ENCODE assay signal across 15 cellular contexts in the genomic region with DNA sequence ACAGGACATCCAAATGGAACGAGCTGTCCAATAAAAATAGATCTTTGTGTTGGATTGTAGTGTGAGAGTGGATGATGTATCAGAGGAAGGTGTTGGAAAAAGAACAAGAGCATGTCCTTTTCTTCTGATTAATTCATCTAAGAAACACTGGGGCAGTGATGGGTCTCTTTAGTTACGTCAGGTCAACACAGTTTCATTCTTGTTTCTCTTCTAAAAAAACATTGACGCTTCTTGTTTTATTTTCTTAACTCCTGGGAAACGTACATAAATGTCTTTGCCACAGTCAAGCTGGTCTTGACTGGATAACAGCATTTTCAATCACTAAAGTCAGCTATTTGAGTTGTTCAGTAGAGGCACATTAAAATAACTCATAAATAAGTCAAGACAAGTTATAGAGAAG.
DNase-seq lines count a peak whose midpoint lies in the region; ATAC-seq and TF ChIP-seq lines count a peak whose summit lies in the region.
"Had no signal": no experiment of that assay in that cellular context is flagged by ENCODE, and none has a peak within 500 bp of the region (broad histone marks: within the 10 kb centered on the region; RNA-seq: fewer than 3 reads in every experiment).

No MANE protein-coding gene starts in this region.

- H3K4me2 ChIP-seq in PC-3 (ENCODE audit: low read length) (peak overlapping the region; percentile 73; the same call in 1 of the 2 replicates), mesenchymal stem cell (ENCODE audit: low read length, poor library complexity, severe bottlenecking) (no peak overlapping the region)

- H3K27ac ChIP-seq in PC-3 (ENCODE audit: low read length) (0 out of 2 replicates have a peak overlapping the region, but pooled peaks have one; percentile 27), stomach smooth muscle (ENCODE audit: low read length) (peak overlapping the region; percentile 25), mesenchymal stem cell (ENCODE audit: low read length, poor library complexity, severe bottlenecking) (no peak overlapping the region)

- H2BK12ac ChIP-seq in mesenchymal stem cell (ENCODE audit: low read length in 2 of 2): no peak overlapping the region

- no peak overlapping the region for H2BK120ac ChIP-seq in mesenchymal stem cell (ENCODE audit: low read depth, low read length)

- no peaks in the 10 kb centered on the region for H3K9me3 Mint-ChIP-seq in chondrocyte (ENCODE audit: low read depth)

- H3K18ac ChIP-seq in mesenchymal stem cell (ENCODE audit: low read depth in 1 of 2, low read length in 2 of 2): no peak overlapping the region

- H3K27me3 ChIP-seq in PC-3 (ENCODE audit: low read length): no peaks in the 10 kb centered on the region
- no peaks in the 10 kb centered on the region for H3K27me3 ChIP-seq in stomach smooth muscle (ENCODE audit: control insufficient read depth in 1 of 2, insufficient read depth in 2 of 2, low read length in 2 of 2)
- H3K27me3 ChIP-seq in mesenchymal stem cell (ENCODE audit: control insufficient read depth in 1 of 2, insufficient read depth in 1 of 2, low read length in 2 of 2): no peaks in the 10 kb centered on the region
- H3K27me3 ChIP-seq: BE2C had no signal

- no peaks in the 10 kb centered on the region for H3K36me3 Mint-ChIP-seq in chondrocyte (ENCODE audit: low read depth)

- no peak overlapping the region for H4K8ac ChIP-seq in mesenchymal stem cell (ENCODE audit: low read length)

- no peaks in the 10 kb centered on the region for H3K27me3 Mint-ChIP-seq in chondrocyte (ENCODE audit: low read depth)

- no peaks in the 10 kb centered on the region for H4K20me1 ChIP-seq in PC-3 (ENCODE audit: low read length)

- intact Hi-C loops in PC-3 (cut with micrococcal nuclease): loop anchor here (2.0 kb wide), 1 partner anchor 36 kb away; no protein-coding TSS in a partner anchor

- H3K4me3 Mint-ChIP-seq in chondrocyte (ENCODE audit: unreplicated experiment): no peak overlapping the region

- H3K79me1 ChIP-seq in mesenchymal stem cell (replicated peaks; ENCODE audit: low read length, poor library complexity, severe bottlenecking): peaks cover 4% of the 10 kb centered on the region

- 87% methylated on average over 4 of the region's 4 CpGs for WGBS in mesenchymal stem cell

- H3K4me3 ChIP-seq in PC-3 (ENCODE audit: low read length) (no peak overlapping the region), stomach smooth muscle (ENCODE audit: low read length in 2 of 2) (no peak overlapping the region), mesenchymal stem cell (ENCODE audit: insufficient read depth in 1 of 2, low read depth in 1 of 2, low read length in 2 of 2) (no peak overlapping the region)
- H3K4me3 ChIP-seq: GM12878 had no signal

- H2BK5ac ChIP-seq in mesenchymal stem cell (ENCODE audit: low read depth, low read length, poor library complexity, severe bottlenecking): no peak overlapping the region

- H3F3A ChIP-seq in PC-3 (ENCODE audit: low read length, unreplicated experiment): peaks cover 15% of the 10 kb centered on the region

- no TSS peak for BruUV-seq in PC-3 (replicated peaks; lab: Mats Ljungman, UMichigan)

- H2BK15ac ChIP-seq in mesenchymal stem cell (ENCODE audit: low read depth, poor library complexity, severe bottlenecking): no peak overlapping the region

- POLR2A ChIA-PET in PC-3 (lab: Charles Lee; ENCODE audit: unreplicated experiment): no interaction called here

- H2AK5ac ChIP-seq in mesenchymal stem cell (ENCODE audit: low read length, severe bottlenecking): no peak overlapping the region

- no peak overlapping the region for H2AFZ ChIP-seq in PC-3 (ENCODE audit: low read length)
- no peak overlapping the region for H2AFZ ChIP-seq in mesenchymal stem cell (ENCODE audit: low read depth, low read length)

- H3K36me3 ChIP-seq in PC-3 (ENCODE audit: low read depth, low read length) (no peaks in the 10 kb centered on the region), stomach smooth muscle (ENCODE audit: control insufficient read depth in 2 of 2, insufficient read depth in 2 of 2, low read length in 2 of 2) (no peaks in the 10 kb centered on the region), mesenchymal stem cell (ENCODE audit: control insufficient read depth in 1 of 2, insufficient read depth in 2 of 2, low read depth in 1 of 2, low read length in 2 of 2) (no peaks in the 10 kb centered on the region)
- H3K36me3 ChIP-seq: BE2C had no signal

- no peak for ATAC-seq in PC-3
- ATAC-seq: GM12878, Right ventricle myocardium inferior had no signal

- DNase-seq in PC-3: no peak
- no peak for DNase-seq in chondrocyte (ENCODE audit: low spot score)
- peak; percentile 18 for DNase-seq in left kidney (ENCODE audit: low read depth, low spot score)
- DNase-seq in stimulated activated CD4-positive, alpha-beta T cell treated with anti-CD3 and anti-CD28 coated beads, Interleukin-12 subunit alpha, Interleukin-12 subunit beta, amount 100 ng/mL, for 4 hours: no peak
- DNase-seq in mesenchymal stem cell: no peak
- no peak for DNase-seq in SKM-1 treated with dmso at 0.1 percent for 144 hours (lab: John Stamatoyannopoulos, UW; ENCODE audit: unreplicated experiment)
- DNase-seq: BE2C, DMS79 treated with DMSO at 0.1 percent for 48 hours, KG1, NCI-H1092, NCI-H1436, NCI-H1930 had no signal

- peaks cover 47% of the 10 kb centered on the region for H3K4me1 Mint-ChIP-seq in chondrocyte (ENCODE audit: low read depth)

- no peaks in the 10 kb centered on the region for H3K79me2 ChIP-seq in PC-3 (ENCODE audit: low read length)

- peaks cover 59% of the 10 kb centered on the region for H3K4me1 ChIP-seq in PC-3 (ENCODE audit: insufficient read depth, low read length)
- peaks cover 20% of the 10 kb centered on the region for H3K4me1 ChIP-seq in stomach smooth muscle (ENCODE audit: control insufficient read depth, insufficient read depth, low read length)
- H3K4me1 ChIP-seq in mesenchymal stem cell (ENCODE audit: control insufficient read depth, insufficient read depth, low read depth, low read length): peaks cover 8% of the 10 kb centered on the region
- H3K4me1 ChIP-seq: BE2C had no signal

- no peaks in the 10 kb centered on the region for H3K9me2 ChIP-seq in PC-3 (replicated peaks; ENCODE audit: low read length)

- no peak overlapping the region for H3K14ac ChIP-seq in mesenchymal stem cell (ENCODE audit: low read length in 2 of 2)

- peak overlapping the region; percentile 22 for H3K27ac Mint-ChIP-seq in chondrocyte (ENCODE audit: unreplicated experiment)

- CTCF ChIA-PET in PC-3 (lab: Charles Lee): no interaction called here

- no peak overlapping the region for H3K4ac ChIP-seq in mesenchymal stem cell (ENCODE audit: low read depth in 1 of 2, low read length in 2 of 2)

- H3K9ac ChIP-seq in PC-3 (ENCODE audit: low read length) (no peak overlapping the region), stomach smooth muscle (ENCODE audit: low read length in 2 of 2) (no peak overlapping the region), mesenchymal stem cell (ENCODE audit: low read length) (no peak overlapping the region)

- TF ChIP-seq CTCF in PC-3 (conservative IDR thresholded peaks at IDR 0.05; ENCODE audit: low read depth, low read length): no peak
- no peak for TF ChIP-seq CTCF in chondrocyte (IDR thresholded peaks at IDR 0.05)

- no peak overlapping the region for H4K91ac ChIP-seq in mesenchymal stem cell (ENCODE audit: low read length)

- H3K23ac ChIP-seq in mesenchymal stem cell (ENCODE audit: low read length in 2 of 2): no peak overlapping the region

- no peaks in the 10 kb centered on the region for H3K9me3 ChIP-seq in PC-3 (ENCODE audit: low read length)
- no peaks in the 10 kb centered on the region for H3K9me3 ChIP-seq in stomach smooth muscle (ENCODE audit: control insufficient read depth in 2 of 2, low read length in 2 of 2)
- H3K9me3 ChIP-seq in mesenchymal stem cell (ENCODE audit: control insufficient read depth, low read length): no peaks in the 10 kb centered on the region
- H3K9me3 ChIP-seq: BE2C had no signal
